ENCODE assay signal across 30 cellular contexts in the genomic region with DNA sequence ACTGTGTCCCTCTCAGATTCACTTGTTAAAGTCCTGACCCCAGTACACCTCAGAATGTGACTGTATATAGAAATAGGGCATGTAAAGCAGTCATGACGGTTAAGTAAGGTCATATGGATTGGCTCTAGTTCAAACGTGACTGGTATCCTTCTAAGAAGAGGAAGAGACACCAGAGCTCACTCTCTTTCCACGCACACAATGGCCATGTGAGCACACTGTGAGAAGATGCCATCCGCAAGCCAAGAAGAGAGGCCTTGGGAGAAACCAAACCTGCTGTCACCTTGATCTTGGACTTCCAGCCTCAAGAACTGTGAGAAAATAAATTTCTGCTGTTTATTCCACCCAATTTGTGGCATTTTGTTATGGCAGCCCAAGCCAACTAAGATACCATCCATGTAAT.
"Had no signal": no experiment of that assay in that cellular context is flagged by ENCODE, and none has a peak within 500 bp of the region (broad histone marks: within the 10 kb centered on the region; RNA-seq: fewer than 3 reads in every experiment).

No MANE protein-coding gene starts in this region.

- H3K9ac ChIP-seq: parathyroid adenoma had no signal

- H3K36me3 ChIP-seq: esophagus squamous epithelium, left lung, thoracic aorta, vagina, WERI-Rb-1 had no signal

- H2AFZ ChIP-seq: parathyroid adenoma had no signal

- H3K4me3 Mint-ChIP-seq: activated CD8-positive, alpha-beta T cell treated with anti-CD3 and anti-CD28 coated beads for 36 hours; activated T-cell treated with anti-CD3 and anti-CD28 coated beads, Interleukin-2, amount 50 U/mL, for 4 hours; activated T-helper 17 cell treated with anti-CD3 and anti-CD28 coated beads, Interleukin-2, amount 50 U/mL, for 72 hours; central memory CD8-positive, alpha-beta T cell; memory B cell; naive thymus-derived CD8-positive, alpha-beta T cell; neural crest cell; T-helper 1 cell treated with Interleukin-12 subunit alpha and Interleukin-12 subunit beta and Interleukin-4 antibody, amounts not matched to agents 30 μg/mL and 1 μg/mL, for 36 hours; type B pancreatic cell had no signal

- FAIRE-seq: TTC549 had no signal

- DNase-seq: activated CD4-positive, alpha-beta T cell treated with anti-CD3 and anti-CD28 coated beads for 48 hours; activated CD8-positive, alpha-beta T cell treated with anti-CD3 and anti-CD28 coated beads for 36 hours; activated gamma-delta T cell treated with Interleukin-2 at 50 U/mL for 16 hours; activated naive CD4-positive, alpha-beta T cell treated with anti-CD3 and anti-CD28 coated beads, Interleukin-2, amount 50 U/mL, for 16 hours; activated T-cell treated with anti-CD3 and anti-CD28 coated beads, Interleukin-2, amount 50 U/mL, for 4 hours; amygdala; dermis blood vessel endothelial cell; effector CD4-positive, alpha-beta T cell; esophagus squamous epithelium; foreskin melanocyte; kidney glomerular epithelial cell; left lung; naive thymus-derived CD8-positive, alpha-beta T cell; occipital lobe; right cardiac atrium; stimulated activated CD4-positive, alpha-beta T cell treated with anti-CD3 and anti-CD28 coated beads, Interleukin-12 subunit alpha, Interleukin-12 subunit beta, amount 100 ng/mL, for 4 hours; stimulated activated CD4-positive, alpha-beta T cell treated with anti-CD3 and anti-CD28 coated beads, Interleukin-4, amount 100 ng/mL, for 1 hour; stimulated activated naive CD8-positive, alpha-beta T cell treated with anti-CD3 and anti-CD28 coated beads, Interleukin-15, Interleukin-2, amounts not matched to agents 100 U/mL and 50 U/mL, for 24 hours; T-helper 9 cell; WERI-Rb-1 had no signal

- H3K27me3 ChIP-seq: esophagus squamous epithelium, left lung, vagina had no signal

- H3K9me3 Mint-ChIP-seq: activated T-helper 17 cell treated with anti-CD3 and anti-CD28 coated beads, Interleukin-2, amount 50 U/mL, for 72 hours; central memory CD8-positive, alpha-beta T cell had no signal

- H3K27ac Mint-ChIP-seq: activated CD8-positive, alpha-beta T cell treated with anti-CD3 and anti-CD28 coated beads for 36 hours; memory B cell; T-helper 1 cell treated with Interleukin-12 subunit alpha and Interleukin-12 subunit beta and Interleukin-4 antibody, amounts not matched to agents 30 μg/mL and 1 μg/mL, for 36 hours; type B pancreatic cell had no signal

- H3K36me3 Mint-ChIP-seq: type B pancreatic cell had no signal

- H3K9me3 ChIP-seq: esophagus squamous epithelium, thoracic aorta, vagina had no signal

- H3K4me1 ChIP-seq: left lung, parathyroid adenoma, vagina had no signal

- H3K27me3 Mint-ChIP-seq: activated CD8-positive, alpha-beta T cell treated with anti-CD3 and anti-CD28 coated beads for 36 hours; activated T-helper 17 cell treated with anti-CD3 and anti-CD28 coated beads, Interleukin-2, amount 50 U/mL, for 72 hours; central memory CD8-positive, alpha-beta T cell; memory B cell; naive thymus-derived CD8-positive, alpha-beta T cell; type B pancreatic cell had no signal

- H3K27ac ChIP-seq: left lung, parathyroid adenoma, thoracic aorta, vagina, WERI-Rb-1 had no signal

- H3K4me3 ChIP-seq: esophagus squamous epithelium, left lung, thoracic aorta, vagina had no signal

- H3K79me2 ChIP-seq: parathyroid adenoma had no signal
